Comparison of ENCODE assay signal across 8 cellular contexts in the genomic region with DNA sequence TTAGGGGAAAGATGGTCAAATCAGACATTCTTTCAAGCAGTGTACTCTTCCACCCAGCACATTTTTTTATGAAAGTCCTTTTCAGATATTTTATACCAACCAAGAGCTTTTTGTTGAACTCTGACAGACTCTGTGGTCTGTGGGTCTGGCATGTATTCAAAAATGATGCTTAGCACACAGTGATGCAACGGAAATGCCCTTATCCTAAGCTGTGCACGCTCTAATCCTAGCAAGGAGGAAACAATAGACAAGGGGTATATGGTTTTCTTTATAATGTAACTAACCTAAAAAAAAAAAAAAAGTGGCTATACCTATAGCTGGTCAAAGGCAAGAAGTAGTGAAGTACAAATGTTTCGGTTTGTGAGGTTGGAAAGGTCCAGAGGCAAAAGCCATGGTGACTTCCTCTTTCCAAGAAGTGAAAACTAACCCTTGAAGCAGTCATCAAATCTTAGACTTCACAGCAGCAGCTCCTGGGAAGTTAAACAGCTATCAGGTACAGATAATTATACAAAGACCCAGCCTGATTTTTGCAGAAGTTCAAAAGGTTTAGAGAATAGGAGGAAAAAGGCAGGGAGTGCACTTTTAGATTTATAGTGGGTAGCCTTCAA.
DNase-seq lines count a peak whose midpoint lies in the region; TF ChIP-seq lines count a peak whose summit lies in the region.

No MANE protein-coding gene starts in this region.

- H3K27me3 Mint-ChIP-seq in osteocyte (ENCODE audit: unreplicated experiment) = no peaks in the 10 kb centered on the region

- H3K36me3 ChIP-seq in GM23248 (ENCODE audit: low read depth) = no peaks in the 10 kb centered on the region
- H3K36me3 ChIP-seq in PC-9 (ENCODE audit: low read depth) = no peaks in the 10 kb centered on the region

- no peaks in the 10 kb centered on the region for H3K79me2 ChIP-seq in GM23248 (ENCODE audit: insufficient read depth)
- H3K79me2 ChIP-seq in PC-9 (ENCODE audit: low read depth) = no peaks in the 10 kb centered on the region

- H2AFZ ChIP-seq in GM23248 = no peak overlapping the region
- no peak overlapping the region for H2AFZ ChIP-seq in PC-9

- H3K4me3 ChIP-seq in GM23248 = no peak overlapping the region
- H3K4me3 ChIP-seq in dorsolateral prefrontal cortex = no peak overlapping the region
- H3K4me3 ChIP-seq in PC-9 = no peak overlapping the region

- H3K9me3 ChIP-seq in GM23248 (ENCODE audit: low read depth) = no peaks in the 10 kb centered on the region
- no peaks in the 10 kb centered on the region for H3K9me3 ChIP-seq in PC-9 (ENCODE audit: insufficient read depth, low read depth)

- 37 to 48% methylated on average over 3 of the region's 3 CpGs for WGBS in GM23248 (ENCODE audit: low coverage in 1 of 2, low lambda C conversion rate in 2 of 2, missing lambda C conversion rate in 2 of 2), 2 experiments

- 0 out of 2 replicates have a peak overlapping the region, but pooled peaks have one; percentile 8 for H3K27ac ChIP-seq in GM23248
- H3K27ac ChIP-seq in dorsolateral prefrontal cortex = peak overlapping the region in 48 of 59 donors; percentile 0 to 81 (median 56)
- no peak overlapping the region for H3K27ac ChIP-seq in PC-9

- H3K9me2 ChIP-seq in GM23248 (ENCODE audit: insufficient read depth) (no peaks in the 10 kb centered on the region), PC-9 (ENCODE audit: insufficient read depth) (no peaks in the 10 kb centered on the region)

- H3K27ac Mint-ChIP-seq in osteocyte (ENCODE audit: unreplicated experiment) = peak overlapping the region; percentile 63

- no TSS peak for BruUV-seq in PC-9 (replicated peaks; lab: Mats Ljungman, UMichigan)

- DNase-seq in CMK (ENCODE audit: low read depth) = peak; percentile 74
- peak; percentile 93 for DNase-seq in GM23248
- DNase-seq in NCI-H2029 treated with DMSO at 0.1 percent for 48 hours (lab: John Stamatoyannopoulos, UW) = peak; percentile 40
- no peak for DNase-seq in dorsolateral prefrontal cortex
- DNase-seq in osteocyte (ENCODE audit: extremely low spot score, unreplicated experiment) = no peak
- DNase-seq in UCSD-AML1 (lab: John Stamatoyannopoulos, UW; ENCODE audit: unreplicated experiment) = no peak
- no peak for DNase-seq in PC-9
- DNase-seq in NCI-H187 treated with DMSO at 0.1 percent for 48 hours (lab: John Stamatoyannopoulos, UW) = no peak

- no peaks in the 10 kb centered on the region for H3K9me3 Mint-ChIP-seq in osteocyte (ENCODE audit: unreplicated experiment)

- H3K4me1 Mint-ChIP-seq in osteocyte (ENCODE audit: unreplicated experiment) = peaks cover 18% of the 10 kb centered on the region

- H3K4me1 ChIP-seq in GM23248 (ENCODE audit: insufficient read depth) = peaks cover 11% of the 10 kb centered on the region
- no peaks in the 10 kb centered on the region for H3K4me1 ChIP-seq in PC-9 (replicated peaks; ENCODE audit: insufficient read depth)

- peaks cover 2% of the 10 kb centered on the region for H3K36me3 Mint-ChIP-seq in osteocyte (ENCODE audit: unreplicated experiment)

- in situ Hi-C loops in GM23248 (cut with MboI) = no loop called here

- intact Hi-C loops in dorsolateral prefrontal cortex (cut with DNase I) (no loop called here), PC-9 (cut with micrococcal nuclease; ENCODE audit: unreplicated experiment) (no loop called here)

- CTCF ChIA-PET in PC-9 (lab: Charles Lee) = no interaction called here

- H3K4me3 Mint-ChIP-seq in osteocyte (ENCODE audit: unreplicated experiment) = peak overlapping the region; percentile 16

- no peak for TF ChIP-seq CTCF in dorsolateral prefrontal cortex (IDR thresholded peaks at IDR 0.05 in 54 of 56, conservative IDR thresholded peaks at IDR 0.05 in 2 of 56; ENCODE audit: low read depth in 1 of 56, partially characterized antibody in 56 of 56)
- TF ChIP-seq CTCF in osteocyte (IDR thresholded peaks at IDR 0.05) = no peak
- TF ChIP-seq CTCF in PC-9 (conservative IDR thresholded peaks at IDR 0.05) = no peak

- H4K20me1 ChIP-seq in GM23248 (ENCODE audit: insufficient read depth) (no peaks in the 10 kb centered on the region), PC-9 (ENCODE audit: insufficient read depth) (no peaks in the 10 kb centered on the region)

- H3F3A ChIP-seq in GM23248 (ENCODE audit: insufficient read depth) (peaks cover 11% of the 10 kb centered on the region), PC-9 (ENCODE audit: insufficient read depth, low read depth) (no peaks in the 10 kb centered on the region)

- no peaks in the 10 kb centered on the region; the same call in 1 of the 2 replicates for H3K27me3 ChIP-seq in GM23248 (replicated peaks; ENCODE audit: insufficient read depth)
- no peaks in the 10 kb centered on the region for H3K27me3 ChIP-seq in dorsolateral prefrontal cortex
- H3K27me3 ChIP-seq in PC-9 (ENCODE audit: insufficient read depth, low read depth) = peaks cover 38% of the 10 kb centered on the region

- no peak overlapping the region for H3K9ac ChIP-seq in GM23248

- POLR2A ChIA-PET in PC-9 (lab: Charles Lee; ENCODE audit: unreplicated experiment) = no interaction called here

- H3K4me2 ChIP-seq in GM23248 (ENCODE audit: unreplicated experiment) = peak overlapping the region; percentile 33
- no peak overlapping the region for H3K4me2 ChIP-seq in PC-9

Comparison
In these comparisons a context has a peak if more than half of its experiments do, and no peak if none do; other contexts are left out.
1. DNase-seq: peak in CMK (single experiment), GM23248 (single experiment) and NCI-H2029 treated with DMSO at 0.1 percent for 48 hours (single experiment); none in dorsolateral prefrontal cortex (0 of 10), osteocyte (single experiment), UCSD-AML1 (single experiment), PC-9 (0 of 2) and NCI-H187 treated with DMSO at 0.1 percent for 48 hours (single experiment).